Comparison of ENCODE assay signal across 1 cellular context in the genomic region with DNA sequence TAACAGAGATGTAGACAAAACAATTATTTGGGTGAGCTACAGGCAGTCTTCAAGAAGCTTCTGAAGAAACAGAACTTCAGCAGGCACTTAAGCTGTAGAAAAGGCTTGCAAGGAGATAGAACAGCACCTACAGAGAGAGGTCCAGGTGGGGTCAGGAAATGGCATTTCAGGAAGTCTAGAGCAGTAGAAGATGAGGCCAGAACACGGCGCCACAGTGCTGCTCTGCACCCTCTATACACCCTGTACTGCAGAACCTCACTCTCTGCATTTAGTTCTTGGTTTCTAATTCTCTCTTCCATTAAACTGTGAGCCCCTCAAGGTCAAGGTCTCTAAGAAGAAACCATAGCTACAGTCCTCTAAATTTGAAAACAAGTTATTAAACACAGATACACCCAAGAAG. TPM values are rescaled to one million over a fixed set of nuclear protein-coding genes. Genes with fewer than 3 reads are reported as not detected.
"Had no signal": no experiment of that assay in that cellular context is flagged by ENCODE, and none has a peak within 500 bp of the region (broad histone marks: within the 10 kb centered on the region; RNA-seq: fewer than 3 reads in every experiment).

No MANE protein-coding gene starts in this region.

RNA-seq across cellular contexts. Expression of a gene that starts 49.9 kb away (rescaled TPM):
- total RNA-seq: G401 had no signal
